ENCODE assay signal across 1 cellular context in genomic region chr11:119602745-119603373, GRCh38.
TF ChIP-seq lines count a peak whose summit lies in the region.

No MANE protein-coding gene starts in this region.

TF ChIP-seq in GM23338, 12 proteins besides CTCF, POLR2A, EP300 and RAD21 (continued from another document):
- TF ChIP-seq ZNF462 (CRISPR knock-in tag; IDR thresholded peaks at IDR 0.05) (no peak), CREB1 (CRISPR knock-in tag; IDR thresholded peaks at IDR 0.05; ENCODE audit: low read depth) (no peak), ZNF114 (CRISPR knock-in tag; IDR thresholded peaks at IDR 0.05) (no peak), REST (IDR thresholded peaks at IDR 0.05; ENCODE audit: unreplicated experiment) (no peak), JUNB (IDR thresholded peaks at IDR 0.05; ENCODE audit: unreplicated experiment) (no peak), EZH2 (IDR thresholded peaks at IDR 0.05; ENCODE audit: low read depth, unreplicated experiment) (no peak)
